In genomic region chr15:57662802-57663201, GRCh38 we compare ENCODE assay signal across 25 cellular contexts. TPM values are rescaled to one million over a fixed set of nuclear protein-coding genes. Genes with fewer than 3 reads are reported as not detected.
DNase-seq lines count a peak whose midpoint lies in the region; ATAC-seq and TF ChIP-seq lines count a peak whose summit lies in the region.
"Had no signal": no experiment of that assay in that cellular context is flagged by ENCODE, and none has a peak within 500 bp of the region (broad histone marks: within the 10 kb centered on the region; RNA-seq: fewer than 3 reads in every experiment).

No MANE protein-coding gene starts in this region.

- TF ChIP-seq CTCF in 22Rv1 (IDR thresholded peaks at IDR 0.05) (no peak), C4-2B (conservative IDR thresholded peaks at IDR 0.05) (no peak), nephron (IDR thresholded peaks at IDR 0.05; ENCODE audit: unreplicated experiment in 3 of 3) (no peak)

- H3K4me1 Mint-ChIP-seq in nephron: peaks cover 50% of the 10 kb centered on the region

- H3K27ac ChIP-seq in 22Rv1 (peak overlapping the region; percentile 45), C4-2B (peak overlapping the region; percentile 91)
- H3K27ac ChIP-seq: brain microvascular endothelial cell, vagina had no signal

- DNase-seq in amniotic epithelial cell (ENCODE audit: low read depth) (peak; percentile 12), NCI-H1436 treated with DMSO at 0.1 percent for 48 hours (lab: John Stamatoyannopoulos, UW) (no peak)
- DNase-seq: activated CD4-positive, alpha-beta memory T cell treated with anti-CD3 and anti-CD28 coated beads for 36 hours; activated CD8-positive, alpha-beta memory T cell treated with anti-CD3 and anti-CD28 coated beads, Interleukin-2, amount 50 U/mL, for 4 hours; activated naive CD4-positive, alpha-beta T cell treated with anti-CD3 and anti-CD28 coated beads for 36 hours; brain microvascular endothelial cell; C1 segment of cervical spinal cord; Caco-2; effector CD4-positive, alpha-beta T cell; left cardiac atrium; MM.1S; NCI-H1930; NCI-H526 treated with DMSO at 0.1 percent for 48 hours; retina; stimulated activated naive CD4-positive, alpha-beta T cell; T-helper 2 cell had no signal

- H3K4me3 Mint-ChIP-seq in nephron: no peak overlapping the region
- H3K4me3 Mint-ChIP-seq: activated CD4-positive, alpha-beta memory T cell treated with anti-CD3 and anti-CD28 coated beads for 36 hours; activated naive CD4-positive, alpha-beta T cell treated with anti-CD3 and anti-CD28 coated beads for 36 hours; neural crest cell had no signal

- peak overlapping the region; percentile 69 to 81 (median 75) for H3K27ac Mint-ChIP-seq in nephron
- H3K27ac Mint-ChIP-seq: activated CD4-positive, alpha-beta memory T cell treated with anti-CD3 and anti-CD28 coated beads for 36 hours; activated naive CD4-positive, alpha-beta T cell treated with anti-CD3 and anti-CD28 coated beads for 36 hours had no signal

- no peaks in the 10 kb centered on the region for H3K9me3 Mint-ChIP-seq in nephron
- H3K9me3 Mint-ChIP-seq: activated CD4-positive, alpha-beta memory T cell treated with anti-CD3 and anti-CD28 coated beads for 36 hours; activated naive CD4-positive, alpha-beta T cell treated with anti-CD3 and anti-CD28 coated beads for 36 hours; neural crest cell had no signal

- ATAC-seq in GM18498 (IDR thresholded peaks at IDR 0.05; ENCODE audit: unreplicated experiment) (no peak), esophagus mucosa (no peak)
- ATAC-seq: activated CD4-positive, CD25-positive, alpha-beta regulatory T cell treated with anti-CD3 and anti-CD28 coated beads, Interleukin-2, amount 50 U/mL, for 24 hours; left cardiac atrium; Right ventricle myocardium inferior had no signal

- H3K36me3 Mint-ChIP-seq in nephron (ENCODE audit: low read depth): no peaks in the 10 kb centered on the region
- H3K36me3 Mint-ChIP-seq: activated CD4-positive, alpha-beta memory T cell treated with anti-CD3 and anti-CD28 coated beads for 36 hours had no signal

- peaks cover 4% of the 10 kb centered on the region for H3K27me3 Mint-ChIP-seq in nephron (ENCODE audit: low read depth)

RNA-seq across cellular contexts. Expression of gene POLR2M, which starts 43.7 kb away (rescaled TPM):
- total RNA-seq in esophagus mucosa: 35.3 TPM
